In genomic region chr20:59728722-59729430, GRCh38 we compare ENCODE assay signal across 19 cellular contexts.
"Had no signal": no experiment of that assay in that cellular context is flagged by ENCODE, and none has a peak within 500 bp of the region (broad histone marks: within the 10 kb centered on the region; RNA-seq: fewer than 3 reads in every experiment).

No MANE protein-coding gene starts in this region.

- H3K27ac Mint-ChIP-seq: endodermal cell; natural killer cell treated with Interleukin-12 subunit alpha and Interleukin-12 subunit beta and Interleukin-15 and Interleukin-18, amount 100 ng/mL, for 72 hours had no signal

- H3K36me3 Mint-ChIP-seq: natural killer cell treated with Interleukin-12 subunit alpha and Interleukin-12 subunit beta and Interleukin-15 and Interleukin-18, amount 100 ng/mL, for 72 hours had no signal

- H3K27ac ChIP-seq: hepatocyte, right atrium auricular region, stomach, thoracic aorta, transverse colon had no signal

- H3K36me3 ChIP-seq: right atrium auricular region, stomach, thoracic aorta, transverse colon had no signal

- DNase-seq: effector CD4-positive, alpha-beta T cell; erythroblast; foreskin melanocyte; left colon; left ventricle myocardium superior; mesenchymal stem cell; midbrain; occipital lobe; small intestine; stimulated activated CD4-positive, alpha-beta T cell treated with anti-CD3 and anti-CD28 coated beads, Interleukin-12 subunit alpha, Interleukin-12 subunit beta, amount 100 ng/mL, for 4 hours; stimulated activated naive CD4-positive, alpha-beta T cell; stomach; transverse colon had no signal

- H3K4me3 Mint-ChIP-seq: endodermal cell; natural killer cell treated with Interleukin-12 subunit alpha and Interleukin-12 subunit beta and Interleukin-15 and Interleukin-18, amount 100 ng/mL, for 72 hours had no signal

- H3K4me3 ChIP-seq: hepatocyte, lung, right atrium auricular region, stomach, thoracic aorta, transverse colon had no signal

- H3K9me3 ChIP-seq: right atrium auricular region, stomach, thoracic aorta, transverse colon had no signal

- ATAC-seq: left colon, left ventricle myocardium superior had no signal

- H3K9me3 Mint-ChIP-seq: endodermal cell; natural killer cell treated with Interleukin-12 subunit alpha and Interleukin-12 subunit beta and Interleukin-15 and Interleukin-18, amount 100 ng/mL, for 72 hours had no signal

- H3K4me1 ChIP-seq: right atrium auricular region, stomach, transverse colon had no signal

- H3K27me3 ChIP-seq: hepatocyte, right atrium auricular region, transverse colon had no signal
